10 cellular contexts compared by ENCODE assay signal in genomic region chr19:49570997-49571676, GRCh38. TPM values are rescaled to one million over a fixed set of nuclear protein-coding genes. Genes with fewer than 3 reads are reported as not detected.
DNase-seq lines count a peak whose midpoint lies in the region; ATAC-seq, FAIRE-seq and TF ChIP-seq lines count a peak whose summit lies in the region.
"Had no signal": no experiment of that assay in that cellular context is flagged by ENCODE, and none has a peak within 500 bp of the region (broad histone marks: within the 10 kb centered on the region; RNA-seq: fewer than 3 reads in every experiment).

No MANE protein-coding gene starts in this region.

- TF ChIP-seq POLR2A in HepG2 (IDR thresholded peaks at IDR 0.05; ENCODE audit: insufficient read depth in 1 of 2, low read depth in 2 of 2, low read length in 2 of 2), result no peak
- no peak for TF ChIP-seq POLR2A in GM12891 (IDR thresholded peaks at IDR 0.05; ENCODE audit: low read depth, low read length)

- no peak for TF ChIP-seq RAD21 in HepG2 (CRISPR knock-in tag; IDR thresholded peaks at IDR 0.05)

- in situ Hi-C loops in Caki2 (cut with HindIII; ENCODE audit: low pct_unique_long_range_greater_than_20kb, low sequenced_read_pairs) (no loop called here), HepG2 (cut with HindIII; ENCODE audit: extremely low pct_ligation_motif_present, low pct_unique_long_range_greater_than_20kb) (loop anchor here (5.0 kb wide), 1 partner anchor 74 kb away; the partner anchor contains the start of gene RPS11)

- no peaks in the 10 kb centered on the region for H3K27me3 ChIP-seq in KMS-11 (ENCODE audit: insufficient read depth, low read depth)
- H3K27me3 ChIP-seq in HepG2 (ENCODE audit: control insufficient read depth in 1 of 2, insufficient read depth in 2 of 2, low read length in 2 of 2), result no peaks in the 10 kb centered on the region

- TF ChIP-seq CTCF in KMS-11 (conservative IDR thresholded peaks at IDR 0.05; ENCODE audit: low read depth, low read length), result peak; percentile 62; the same call in 1 of the 2 replicates
- peak; percentile 83 for TF ChIP-seq CTCF in HepG2 (CRISPR knock-in tag; IDR thresholded peaks at IDR 0.05)

- BruUV-seq in HepG2 (replicated peaks; lab: Mats Ljungman, UMichigan), result no TSS peak

- H3K4me1 ChIP-seq in KMS-11 (ENCODE audit: low read depth, poor library complexity, severe bottlenecking) (peaks cover 70% of the 10 kb centered on the region), HepG2 (ENCODE audit: insufficient read depth, low read length) (peaks cover 16% of the 10 kb centered on the region)

- 3% methylated on average over 11 of the region's 11 CpGs for WGBS in HepG2 (ENCODE audit: low lambda C conversion rate)

- H3K79me2 ChIP-seq in KMS-11 (ENCODE audit: insufficient read depth, low read depth) (peaks cover 27% of the 10 kb centered on the region), HepG2 (ENCODE audit: insufficient read depth, low read length) (peaks cover 26% of the 10 kb centered on the region)

- H3K4me2 ChIP-seq in KMS-11 (peak overlapping the region; percentile 87), HepG2 (ENCODE audit: low read depth, low read length) (peak overlapping the region; percentile 84)
- H3K4me2 ChIP-seq: PC-9 had no signal

- ATAC-seq in HepG2, result peak; percentile 88

- H3K9ac ChIP-seq in KMS-11, result peak overlapping the region; percentile 30; the same call in 1 of the 2 replicates
- peak overlapping the region; percentile 63 for H3K9ac ChIP-seq in HepG2 (ENCODE audit: insufficient read depth, low read depth, low read length)

- no peaks in the 10 kb centered on the region for H3K9me3 ChIP-seq in HepG2 (ENCODE audit: low read length)

- CTCF ChIA-PET in HepG2 (lab: Yijun Ruan, JAX; ENCODE audit: low intra/inter-chr PET ratio, low total read pairs), result interaction anchor here (0.6 to 3.8 kb wide), 10 partner anchors 8 to 165 kb away, joined by 3 to 47 read pairs (median 6); partner anchors contain the start of genes FLT3LG and NOSIP

- no peak overlapping the region for H2AFZ ChIP-seq in KMS-11 (ENCODE audit: low read depth)
- no peak overlapping the region for H2AFZ ChIP-seq in HepG2 (ENCODE audit: low read length)
- H2AFZ ChIP-seq: PC-9 had no signal

- FAIRE-seq in HepG2 (lab: Jason Lieb, UNC), result peak; percentile 95
- FAIRE-seq in GM12891 (lab: Jason Lieb, UNC), result no peak
- FAIRE-seq: endometrium had no signal

- no peaks in the 10 kb centered on the region for H3K36me3 ChIP-seq in KMS-11 (ENCODE audit: insufficient read depth)
- H3K36me3 ChIP-seq in HepG2 (replicated peaks in 1 of 2; ENCODE audit: control insufficient read depth in 1 of 2, insufficient read depth in 2 of 2, low read length in 2 of 2), result peaks cover 3 to 19% of the 10 kb centered on the region in 2 experiments; a peak in 3 of 5 replicates

- H3K27ac ChIP-seq in KMS-11 (peak overlapping the region; percentile 46), HepG2 (ENCODE audit: extremely low read length, insufficient read depth, low read length) (peak overlapping the region; percentile 76)
- H3K27ac ChIP-seq: PC-9 had no signal

- H3K4me3 ChIP-seq in KMS-11 (IDR thresholded peaks at IDR 0.05; ENCODE audit: insufficient read depth, low read depth, low read length) (no peak overlapping the region), HepG2 (replicated peaks in 1 of 3; ENCODE audit: insufficient read depth in 1 of 3, low read depth in 2 of 3, low read length in 3 of 3) (peak overlapping the region; percentile 23 to 65 (median 55))
- H3K4me3 ChIP-seq: PC-9 had no signal

- POLR2A ChIA-PET in HepG2 (lab: Yijun Ruan, JAX), result interaction anchor here (0.8 to 2.2 kb wide), 7 partner anchors 9 to 105 kb away, joined by 3 to 20 read pairs (median 6); partner anchors contain the start of genes FCGRT, NOSIP, PRMT1 and PRRG2

- DNase-seq in Caki2 (ENCODE audit: low read depth) (peak; percentile 30), HepG2 (ENCODE audit: low spot score) (peak; percentile 76), hepatic stellate cell (ENCODE audit: low spot score) (no peak), NCI-H187 treated with DMSO at 0.1 percent for 48 hours (lab: John Stamatoyannopoulos, UW) (no peak), GM12891 (ENCODE audit: insufficient read length, low spot score) (no peak), globus pallidus (ENCODE audit: low spot score) (no peak)
- peak; percentile 45 for DNase-seq in activated CD4-positive, alpha-beta T cell treated with anti-CD3 and anti-CD28 coated beads, Interleukin-2, amount 50 U/mL, for 1 hour

- intact Hi-C loops in HepG2 (cut with micrococcal nuclease; ENCODE audit: unreplicated experiment), result loop anchor here (1.0 kb wide), 2 partner anchors 24 to 68 kb away; no protein-coding TSS in a partner anchor

- TF ChIP-seq EP300 in HepG2 (IDR thresholded peaks at IDR 0.05; ENCODE audit: low read depth in 2 of 2, low read length in 2 of 2) (no peak), HepG2 (CRISPR knock-in tag; IDR thresholded peaks at IDR 0.05; ENCODE audit: borderline replicate concordance) (no peak)

- no peaks in the 10 kb centered on the region for H4K20me1 ChIP-seq in KMS-11 (ENCODE audit: insufficient read depth)
- 0 out of 2 replicates have a peak, but pooled peaks cover 4% of the 10 kb centered on the region for H4K20me1 ChIP-seq in HepG2 (ENCODE audit: insufficient read depth, low read length)

RNA-seq across cellular contexts. Expression of gene NOSIP, which starts 9.2 kb away (rescaled TPM):
- 172 and 190 TPM in 2 replicates for total RNA-seq in Caki2 (2014; rRNA removed; shearing (Covaris generic); ENCODE audit: low replicate concordance)
- 78.0 and 81.4 TPM in 2 replicates for total RNA-seq in HepG2 (2016; rRNA removed; fragmentation: Illumina TruSeq; extraction: Trizol)
- total RNA-seq in HepG2 (2016; cell fraction: cytosol; rRNA removed; fragmentation: Illumina TruSeq; extraction: Trizol; ENCODE audit: low read depth), result 40.9 and 41.1 TPM in 2 replicates
- 74.5 and 94.1 TPM in 2 replicates for total RNA-seq in HepG2 (2016; cell fraction: insoluble cytoplasmic fraction; rRNA removed; fragmentation: Illumina TruSeq; extraction: Trizol)
- 33.6 and 34.5 TPM in 2 replicates for total RNA-seq in HepG2 (2016; cell fraction: membrane; rRNA removed; fragmentation: Illumina TruSeq; extraction: Trizol)
- 36.2 and 36.7 TPM in 2 replicates for total RNA-seq in HepG2 (2016; cell fraction: nucleus; rRNA removed; fragmentation: Illumina TruSeq; extraction: Trizol)
- 54.3 and 58.4 TPM in 2 replicates for polyA plus RNA-seq in HepG2 (2011; rRNA removed)
- 53.5 and 96.5 TPM in 2 replicates for polyA plus RNA-seq in HepG2 (2011; cell fraction: cytosol; rRNA removed)
- 112 and 135 TPM in 2 replicates for polyA plus RNA-seq in HepG2 (2011; cell fraction: nucleus; rRNA removed)
- polyA plus RNA-seq in HepG2 (2012), result 35.5 and 41.6 TPM in 2 replicates
- 38.2 and 39.1 TPM in 2 replicates for polyA plus RNA-seq in HepG2 (2016; cell fraction: cytosol; fragmentation: Illumina TruSeq; extraction: Trizol; ENCODE audit: low read depth)
- polyA plus RNA-seq in HepG2 (2016; cell fraction: insoluble cytoplasmic fraction; fragmentation: Illumina TruSeq; extraction: Trizol; ENCODE audit: low read depth), result 86.7 and 88.4 TPM in 2 replicates
- 28.0 and 28.7 TPM in 2 replicates for polyA plus RNA-seq in HepG2 (2016; cell fraction: membrane; fragmentation: Illumina TruSeq; extraction: Trizol; ENCODE audit: low read depth)
- 63.0 and 67.6 TPM in 2 replicates for polyA plus RNA-seq in HepG2 (2016; cell fraction: nucleus; fragmentation: Illumina TruSeq; extraction: Trizol; ENCODE audit: insufficient read depth, low read depth)
- 91.2 and 148 TPM in 2 replicates for polyA minus RNA-seq in HepG2 (2011; rRNA and poly(A)+ RNA removed; ENCODE audit: low replicate concordance)
- polyA minus RNA-seq in HepG2 (2011; cell fraction: cytosol; rRNA and poly(A)+ RNA removed), result 26.7 and 28.8 TPM in 2 replicates
- 18.2 and 20.6 TPM in 2 replicates for polyA minus RNA-seq in HepG2 (2011; cell fraction: nucleus; rRNA and poly(A)+ RNA removed)
- polyA plus RNA-seq in GM12891 (2012; ENCODE audit: low read depth, missing spikeins), result 49.2 TPM

RNA-seq across cellular contexts. Expression of gene PRRG2, which starts 10.0 kb away (rescaled TPM):
- total RNA-seq in Caki2 (2014; rRNA removed; shearing (Covaris generic); ENCODE audit: low replicate concordance), result 9.5 TPM in 1 of 2 replicates, not detected in the other
- total RNA-seq in HepG2 (2016; rRNA removed; fragmentation: Illumina TruSeq; extraction: Trizol), result 0.51 and 0.82 TPM in 2 replicates
- 1.1 and 1.6 TPM in 2 replicates for total RNA-seq in HepG2 (2016; cell fraction: cytosol; rRNA removed; fragmentation: Illumina TruSeq; extraction: Trizol; ENCODE audit: low read depth)
- 0.43 and 0.97 TPM in 2 replicates for total RNA-seq in HepG2 (2016; cell fraction: insoluble cytoplasmic fraction; rRNA removed; fragmentation: Illumina TruSeq; extraction: Trizol)
- 0.56 and 0.79 TPM in 2 replicates for total RNA-seq in HepG2 (2016; cell fraction: membrane; rRNA removed; fragmentation: Illumina TruSeq; extraction: Trizol)
- 0.78 and 1.3 TPM in 2 replicates for total RNA-seq in HepG2 (2016; cell fraction: nucleus; rRNA removed; fragmentation: Illumina TruSeq; extraction: Trizol)
- polyA plus RNA-seq in HepG2 (2011; rRNA removed), result 0.64 and 0.66 TPM in 2 replicates
- 0.69 and 0.98 TPM in 2 replicates for polyA plus RNA-seq in HepG2 (2011; cell fraction: cytosol; rRNA removed)
- polyA plus RNA-seq in HepG2 (2011; cell fraction: nucleus; rRNA removed), result 1.2 and 1.3 TPM in 2 replicates
- 0.49 and 0.83 TPM in 2 replicates for polyA plus RNA-seq in HepG2 (2012)
- 0.18 and 0.40 TPM in 2 replicates for polyA plus RNA-seq in HepG2 (2016; cell fraction: cytosol; fragmentation: Illumina TruSeq; extraction: Trizol; ENCODE audit: low read depth)
- 0.44 and 0.60 TPM in 2 replicates for polyA plus RNA-seq in HepG2 (2016; cell fraction: insoluble cytoplasmic fraction; fragmentation: Illumina TruSeq; extraction: Trizol; ENCODE audit: low read depth)
- 0.39 and 0.42 TPM in 2 replicates for polyA plus RNA-seq in HepG2 (2016; cell fraction: membrane; fragmentation: Illumina TruSeq; extraction: Trizol; ENCODE audit: low read depth)
- 0.57 and 2.1 TPM in 2 replicates for polyA plus RNA-seq in HepG2 (2016; cell fraction: nucleus; fragmentation: Illumina TruSeq; extraction: Trizol; ENCODE audit: insufficient read depth, low read depth)
- 0.84 and 1.8 TPM in 2 replicates for polyA minus RNA-seq in HepG2 (2011; rRNA and poly(A)+ RNA removed; ENCODE audit: low replicate concordance)
- 0.44 and 0.99 TPM in 2 replicates for polyA minus RNA-seq in HepG2 (2011; cell fraction: cytosol; rRNA and poly(A)+ RNA removed)
- 1.4 and 1.7 TPM in 2 replicates for polyA minus RNA-seq in HepG2 (2011; cell fraction: nucleus; rRNA and poly(A)+ RNA removed)
- 1.1 TPM for polyA plus RNA-seq in GM12891 (2012; ENCODE audit: low read depth, missing spikeins)

RNA-seq across cellular contexts. Expression of gene PRR12, which starts 19.8 kb away (rescaled TPM):
- 1.3 and 2.3 TPM in 2 replicates for total RNA-seq in Caki2 (2014; rRNA removed; shearing (Covaris generic); ENCODE audit: low replicate concordance)
- 1.5 and 1.6 TPM in 2 replicates for total RNA-seq in HepG2 (2016; rRNA removed; fragmentation: Illumina TruSeq; extraction: Trizol)
- total RNA-seq in HepG2 (2016; cell fraction: cytosol; rRNA removed; fragmentation: Illumina TruSeq; extraction: Trizol; ENCODE audit: low read depth), result 1.2 TPM in 2 replicates
- 1.2 and 1.4 TPM in 2 replicates for total RNA-seq in HepG2 (2016; cell fraction: insoluble cytoplasmic fraction; rRNA removed; fragmentation: Illumina TruSeq; extraction: Trizol)
- total RNA-seq in HepG2 (2016; cell fraction: membrane; rRNA removed; fragmentation: Illumina TruSeq; extraction: Trizol), result 1.8 and 1.9 TPM in 2 replicates
- 2.2 and 3.7 TPM in 2 replicates for total RNA-seq in HepG2 (2016; cell fraction: nucleus; rRNA removed; fragmentation: Illumina TruSeq; extraction: Trizol)
- polyA plus RNA-seq in HepG2 (2011; rRNA removed), result 0.62 and 0.74 TPM in 2 replicates
- 0.22 and 0.24 TPM in 2 replicates for polyA plus RNA-seq in HepG2 (2011; cell fraction: cytosol; rRNA removed)
- 3.3 and 4.2 TPM in 2 replicates for polyA plus RNA-seq in HepG2 (2011; cell fraction: nucleus; rRNA removed)
- 5.1 and 5.6 TPM in 2 replicates for polyA plus RNA-seq in HepG2 (2012)
- polyA plus RNA-seq in HepG2 (2016; cell fraction: cytosol; fragmentation: Illumina TruSeq; extraction: Trizol; ENCODE audit: low read depth), result 0.41 and 0.69 TPM in 2 replicates
- polyA plus RNA-seq in HepG2 (2016; cell fraction: insoluble cytoplasmic fraction; fragmentation: Illumina TruSeq; extraction: Trizol; ENCODE audit: low read depth), result 4.8 and 6.1 TPM in 2 replicates
- polyA plus RNA-seq in HepG2 (2016; cell fraction: membrane; fragmentation: Illumina TruSeq; extraction: Trizol; ENCODE audit: low read depth), result 0.89 and 1.1 TPM in 2 replicates
- 11.5 and 11.7 TPM in 2 replicates for polyA plus RNA-seq in HepG2 (2016; cell fraction: nucleus; fragmentation: Illumina TruSeq; extraction: Trizol; ENCODE audit: insufficient read depth, low read depth)
- 0.98 and 1.4 TPM in 2 replicates for polyA minus RNA-seq in HepG2 (2011; rRNA and poly(A)+ RNA removed; ENCODE audit: low replicate concordance)
- polyA minus RNA-seq in HepG2 (2011; cell fraction: cytosol; rRNA and poly(A)+ RNA removed), result 1.8 and 2.5 TPM in 2 replicates
- 1.5 and 1.8 TPM in 2 replicates for polyA minus RNA-seq in HepG2 (2011; cell fraction: nucleus; rRNA and poly(A)+ RNA removed)
- 5.4 TPM for polyA plus RNA-seq in GM12891 (2012; ENCODE audit: low read depth, missing spikeins)

RNA-seq across cellular contexts. Expression of gene RCN3, which starts 43.3 kb away (rescaled TPM):
- total RNA-seq in Caki2 (2014; rRNA removed; shearing (Covaris generic); ENCODE audit: low replicate concordance), result 0.27 and 0.52 TPM in 2 replicates
- total RNA-seq in HepG2 (2016; rRNA removed; fragmentation: Illumina TruSeq; extraction: Trizol), result 1.7 and 10.1 TPM in 2 replicates
- total RNA-seq in HepG2 (2016; cell fraction: cytosol; rRNA removed; fragmentation: Illumina TruSeq; extraction: Trizol; ENCODE audit: low read depth), result 2.9 TPM in 2 replicates
- total RNA-seq in HepG2 (2016; cell fraction: insoluble cytoplasmic fraction; rRNA removed; fragmentation: Illumina TruSeq; extraction: Trizol), result 2.5 and 10.4 TPM in 2 replicates
- total RNA-seq in HepG2 (2016; cell fraction: membrane; rRNA removed; fragmentation: Illumina TruSeq; extraction: Trizol), result 3.9 and 4.3 TPM in 2 replicates
- 12.9 and 16.5 TPM in 2 replicates for total RNA-seq in HepG2 (2016; cell fraction: nucleus; rRNA removed; fragmentation: Illumina TruSeq; extraction: Trizol)
- 3.0 and 3.3 TPM in 2 replicates for polyA plus RNA-seq in HepG2 (2011; rRNA removed)
- 0.79 and 1.6 TPM in 2 replicates for polyA plus RNA-seq in HepG2 (2011; cell fraction: cytosol; rRNA removed)
- polyA plus RNA-seq in HepG2 (2011; cell fraction: nucleus; rRNA removed), result 33.2 and 45.9 TPM in 2 replicates
- 4.9 and 5.2 TPM in 2 replicates for polyA plus RNA-seq in HepG2 (2012)
- 4.8 and 4.9 TPM in 2 replicates for polyA plus RNA-seq in HepG2 (2016; cell fraction: cytosol; fragmentation: Illumina TruSeq; extraction: Trizol; ENCODE audit: low read depth)
- 3.3 and 3.5 TPM in 2 replicates for polyA plus RNA-seq in HepG2 (2016; cell fraction: insoluble cytoplasmic fraction; fragmentation: Illumina TruSeq; extraction: Trizol; ENCODE audit: low read depth)
- 4.3 and 6.1 TPM in 2 replicates for polyA plus RNA-seq in HepG2 (2016; cell fraction: membrane; fragmentation: Illumina TruSeq; extraction: Trizol; ENCODE audit: low read depth)
- polyA plus RNA-seq in HepG2 (2016; cell fraction: nucleus; fragmentation: Illumina TruSeq; extraction: Trizol; ENCODE audit: insufficient read depth, low read depth), result 61.4 and 74.8 TPM in 2 replicates
- 0.14 and 0.50 TPM in 2 replicates for polyA minus RNA-seq in HepG2 (2011; rRNA and poly(A)+ RNA removed; ENCODE audit: low replicate concordance)
- polyA minus RNA-seq in HepG2 (2011; cell fraction: cytosol; rRNA and poly(A)+ RNA removed), result not detected in 2 replicates
- 3.1 and 4.0 TPM in 2 replicates for polyA minus RNA-seq in HepG2 (2011; cell fraction: nucleus; rRNA and poly(A)+ RNA removed)
- 0.94 TPM for polyA plus RNA-seq in GM12891 (2012; ENCODE audit: low read depth, missing spikeins)

RNA-seq across cellular contexts. Expression of gene FCGRT, which starts 58.7 kb away (rescaled TPM):
- 75.4 and 121 TPM in 2 replicates for total RNA-seq in Caki2 (2014; rRNA removed; shearing (Covaris generic); ENCODE audit: low replicate concordance)
- total RNA-seq in HepG2 (2016; rRNA removed; fragmentation: Illumina TruSeq; extraction: Trizol), result 124 and 225 TPM in 2 replicates
- 222 and 258 TPM in 2 replicates for total RNA-seq in HepG2 (2016; cell fraction: cytosol; rRNA removed; fragmentation: Illumina TruSeq; extraction: Trizol; ENCODE audit: low read depth)
- 102 and 228 TPM in 2 replicates for total RNA-seq in HepG2 (2016; cell fraction: insoluble cytoplasmic fraction; rRNA removed; fragmentation: Illumina TruSeq; extraction: Trizol)
- 261 and 289 TPM in 2 replicates for total RNA-seq in HepG2 (2016; cell fraction: membrane; rRNA removed; fragmentation: Illumina TruSeq; extraction: Trizol)
- total RNA-seq in HepG2 (2016; cell fraction: nucleus; rRNA removed; fragmentation: Illumina TruSeq; extraction: Trizol), result 141 and 165 TPM in 2 replicates
- polyA plus RNA-seq in HepG2 (2011; rRNA removed), result 121 and 149 TPM in 2 replicates
- polyA plus RNA-seq in HepG2 (2011; cell fraction: cytosol; rRNA removed), result 105 and 151 TPM in 2 replicates
- polyA plus RNA-seq in HepG2 (2011; cell fraction: nucleus; rRNA removed), result 256 and 257 TPM in 2 replicates
- 143 and 177 TPM in 2 replicates for polyA plus RNA-seq in HepG2 (2012)
- 245 and 266 TPM in 2 replicates for polyA plus RNA-seq in HepG2 (2016; cell fraction: cytosol; fragmentation: Illumina TruSeq; extraction: Trizol; ENCODE audit: low read depth)
- polyA plus RNA-seq in HepG2 (2016; cell fraction: insoluble cytoplasmic fraction; fragmentation: Illumina TruSeq; extraction: Trizol; ENCODE audit: low read depth), result 107 and 130 TPM in 2 replicates
- 257 and 263 TPM in 2 replicates for polyA plus RNA-seq in HepG2 (2016; cell fraction: membrane; fragmentation: Illumina TruSeq; extraction: Trizol; ENCODE audit: low read depth)
- polyA plus RNA-seq in HepG2 (2016; cell fraction: nucleus; fragmentation: Illumina TruSeq; extraction: Trizol; ENCODE audit: insufficient read depth, low read depth), result 289 and 295 TPM in 2 replicates
- polyA minus RNA-seq in HepG2 (2011; rRNA and poly(A)+ RNA removed; ENCODE audit: low replicate concordance), result 0.65 and 115 TPM in 2 replicates
- polyA minus RNA-seq in HepG2 (2011; cell fraction: cytosol; rRNA and poly(A)+ RNA removed), result 72.8 and 82.9 TPM in 2 replicates
- polyA minus RNA-seq in HepG2 (2011; cell fraction: nucleus; rRNA and poly(A)+ RNA removed), result 27.6 and 29.2 TPM in 2 replicates
- polyA plus RNA-seq in GM12891 (2012; ENCODE audit: low read depth, missing spikeins), result 1.4 TPM

Comparison
In these comparisons a context has a peak if more than half of its experiments do, and no peak if none do; other contexts are left out.
1. DNase-seq: peak in Caki2 (single experiment), activated CD4-positive, alpha-beta T cell treated with anti-CD3 and anti-CD28 coated beads, Interleukin-2, amount 50 U/mL, for 1 hour (single experiment) and HepG2 (single experiment); none in hepatic stellate cell (single experiment), NCI-H187 treated with DMSO at 0.1 percent for 48 hours (single experiment), GM12891 (single experiment) and globus pallidus (single experiment).